1 cellular context compared by ENCODE assay signal in genomic region chr11:65170058-65170534, GRCh38.
A peak's percentile ranks its signal among the peaks of the same experiment; 100 is the strongest.
TF ChIP-seq lines count a peak whose summit lies in the region.

A gene with protein sequence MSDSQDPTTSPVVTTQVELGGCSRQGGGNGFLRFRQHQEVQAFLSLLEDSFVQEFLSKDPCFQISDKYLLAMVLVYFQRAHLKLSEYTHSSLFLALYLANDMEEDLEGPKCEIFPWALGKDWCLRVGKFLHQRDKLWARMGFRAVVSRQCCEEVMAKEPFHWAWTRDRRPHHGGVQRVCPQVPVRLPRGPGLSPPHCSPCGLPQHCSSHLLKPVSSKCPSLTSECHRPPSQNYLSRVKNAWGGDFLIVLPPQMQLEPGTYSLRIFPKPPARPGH (plus strand): TSS chr11:65170233. CDS start chr11:65171358, 1,125 bp downstream.

TF ChIP-seq in H1, 55 proteins besides CTCF, POLR2A, EP300 and RAD21:
- TF ChIP-seq MAFK (IDR thresholded peaks at IDR 0.05; ENCODE audit: low read depth, low read length) (no peak), BACH1 (IDR thresholded peaks at IDR 0.05; ENCODE audit: low read length) (no peak), TBP (IDR thresholded peaks at IDR 0.05; ENCODE audit: low read depth, low read length) (peak; percentile 84)
